9 cellular contexts compared by ENCODE assay signal in genomic region chr4:169618986-169619385, GRCh38. TPM values are rescaled to one million over a fixed set of nuclear protein-coding genes. Genes with fewer than 3 reads are reported as not detected.
DNase-seq lines count a peak whose midpoint lies in the region; ATAC-seq and TF ChIP-seq lines count a peak whose summit lies in the region.
"Had no signal": no experiment of that assay in that cellular context is flagged by ENCODE, and none has a peak within 500 bp of the region (broad histone marks: within the 10 kb centered on the region; RNA-seq: fewer than 3 reads in every experiment).

No MANE protein-coding gene starts in this region.

- no peaks in the 10 kb centered on the region for H3K36me3 ChIP-seq in right atrium auricular region
- peaks cover 0 to 7% (median 0%) of the 10 kb centered on the region in 3 experiments for H3K36me3 ChIP-seq in naive thymus-derived CD4-positive, alpha-beta T cell (ENCODE audit: control insufficient read depth in 2 of 3, insufficient read depth in 3 of 3, low read length in 3 of 3)
- H3K36me3 ChIP-seq in upper lobe of right lung, result no peaks in the 10 kb centered on the region

- H3K4me1 Mint-ChIP-seq in brain, result peaks cover 35% of the 10 kb centered on the region
- peaks cover 21 to 72% (median 56%) of the 10 kb centered on the region in 7 donors for H3K4me1 Mint-ChIP-seq in naive thymus-derived CD4-positive, alpha-beta T cell

- ATAC-seq in naive thymus-derived CD4-positive, alpha-beta T cell, result no peak
- ATAC-seq in upper lobe of right lung, result no peak

- intact Hi-C loops in cardiac septum (cut with DNase I), result loop anchor here (5.0 kb wide), 1 partner anchor 103 kb away; no protein-coding TSS in a partner anchor
- intact Hi-C loops in naive thymus-derived CD4-positive, alpha-beta T cell (cut with micrococcal nuclease), result loop anchor here in 1 of 2 donors (1.0 kb wide), 1 partner anchor 1139 kb away; the partner anchor contains the start of gene DDX60L
- intact Hi-C loops in upper lobe of right lung (cut with DNase I), result no loop called here

- no peaks in the 10 kb centered on the region for H3K9me3 ChIP-seq in right atrium auricular region
- no peaks in the 10 kb centered on the region for H3K9me3 ChIP-seq in naive thymus-derived CD4-positive, alpha-beta T cell (ENCODE audit: control insufficient read depth in 2 of 3, low read length in 3 of 3)
- no peaks in the 10 kb centered on the region for H3K9me3 ChIP-seq in upper lobe of right lung

- H3K9me3 Mint-ChIP-seq in brain, result no peaks in the 10 kb centered on the region
- H3K9me3 Mint-ChIP-seq in naive thymus-derived CD4-positive, alpha-beta T cell, result no peaks in the 10 kb centered on the region

- peak overlapping the region; percentile 24 to 99 (median 99) for H3K27ac Mint-ChIP-seq in brain
- H3K27ac Mint-ChIP-seq in naive thymus-derived CD4-positive, alpha-beta T cell, result peak overlapping the region; percentile 88 to 99 (median 98)

- H3K27ac ChIP-seq in right atrium auricular region, result peak overlapping the region; percentile 93 to 96
- peak overlapping the region; percentile 96 for H3K27ac ChIP-seq in naive thymus-derived CD4-positive, alpha-beta T cell (ENCODE audit: low read depth, low read length)
- H3K27ac ChIP-seq in upper lobe of right lung, result peak overlapping the region; percentile 93

- H3K4me3 Mint-ChIP-seq in brain, result peak overlapping the region; percentile 94 to 99 (median 97)
- H3K4me3 Mint-ChIP-seq in naive thymus-derived CD4-positive, alpha-beta T cell, result peak overlapping the region; percentile 89 to 99 (median 98)

- DNase-seq in right atrium auricular region (ENCODE audit: low spot score), result no peak
- DNase-seq in cardiac septum (ENCODE audit: low spot score), result no peak
- no peak for DNase-seq in naive thymus-derived CD4-positive, alpha-beta T cell
- DNase-seq in upper lobe of right lung, result no peak
- no peak for DNase-seq in NCI-H1694 (lab: John Stamatoyannopoulos, UW)
- no peak for DNase-seq in activated effector memory CD4-positive, alpha-beta T cell treated with anti-CD3 and anti-CD28 coated beads, Interleukin-2, amount 50 U/mL, for 16 hours
- no peak for DNase-seq in SIG-M5 treated with dmso at 0.1 percent for 504 hours (lab: John Stamatoyannopoulos, UW; ENCODE audit: unreplicated experiment)
- DNase-seq: NCI-H524 treated with DMSO at 0.1 percent for 48 hours had no signal

- peaks cover 11% of the 10 kb centered on the region for H3K27me3 Mint-ChIP-seq in brain
- H3K27me3 Mint-ChIP-seq in naive thymus-derived CD4-positive, alpha-beta T cell, result no peaks in the 10 kb centered on the region

- CTCF ChIA-PET in naive thymus-derived CD4-positive, alpha-beta T cell (lab: Charles Lee), result no interaction called here

- H3K4me3 ChIP-seq in right atrium auricular region (peak overlapping the region in 1 of 2 donors; percentile 66), upper lobe of right lung (no peak overlapping the region)
- H3K4me3 ChIP-seq in naive thymus-derived CD4-positive, alpha-beta T cell (ENCODE audit: low read length), result peak overlapping the region; percentile 8

- TF ChIP-seq CTCF in right atrium auricular region (IDR thresholded peaks at IDR 0.05) (no peak), brain (conservative IDR thresholded peaks at IDR 0.05) (no peak), upper lobe of right lung (IDR thresholded peaks at IDR 0.05) (no peak)

- no peaks in the 10 kb centered on the region for H3K36me3 Mint-ChIP-seq in brain
- peaks cover 0 to 4% (median 0%) of the 10 kb centered on the region in 5 donors for H3K36me3 Mint-ChIP-seq in naive thymus-derived CD4-positive, alpha-beta T cell

- H3K27me3 ChIP-seq in right atrium auricular region, result no peaks in the 10 kb centered on the region
- no peaks in the 10 kb centered on the region for H3K27me3 ChIP-seq in naive thymus-derived CD4-positive, alpha-beta T cell (ENCODE audit: control insufficient read depth in 2 of 2, insufficient read depth in 2 of 2, low read length in 2 of 2)
- H3K27me3 ChIP-seq in upper lobe of right lung, result no peaks in the 10 kb centered on the region

- POLR2A ChIA-PET in naive thymus-derived CD4-positive, alpha-beta T cell (lab: Charles Lee), result interaction anchor here (0.9 to 3.4 kb wide), 3 partner anchors 7 to 41 kb away, joined by 3 to 16 read pairs (median 15); partner anchors contain the start of gene NEK1

- H3K4me1 ChIP-seq in right atrium auricular region (peaks cover 0 to 21% of the 10 kb centered on the region in 2 donors), upper lobe of right lung (peaks cover 18% of the 10 kb centered on the region)
- H3K4me1 ChIP-seq in naive thymus-derived CD4-positive, alpha-beta T cell (ENCODE audit: control insufficient read depth in 2 of 2, insufficient read depth in 2 of 2, low read length in 2 of 2), result peaks cover 26 to 32% of the 10 kb centered on the region in 2 donors

RNA-seq across cellular contexts. Expression of gene CLCN3, which starts 1.4 kb away (rescaled TPM):
- total RNA-seq in right atrium auricular region (10 to 100 TPM; 32.9 to 58.4 TPM), cardiac septum (61.4 TPM), upper lobe of right lung (39.2 TPM)
- polyA plus RNA-seq in brain (ENCODE audit: insufficient read depth, low read depth, low replicate concordance), result 18.6 TPM
- 10 to 100 TPM; 15.5 to 35.0 (median 29.3) TPM for total RNA-seq in naive thymus-derived CD4-positive, alpha-beta T cell
- polyA plus RNA-seq in naive thymus-derived CD4-positive, alpha-beta T cell, result 10 to 100 TPM in 1 of 2 donors, 1 to 10 TPM in 1; 7.6 to 17.7 TPM

RNA-seq across cellular contexts. Expression of gene NEK1, which starts 6.6 kb away (rescaled TPM):
- total RNA-seq in right atrium auricular region (1 to 10 TPM; 7.2 to 9.3 TPM), cardiac septum (17.3 TPM), upper lobe of right lung (13.5 TPM)
- 1.5 TPM for polyA plus RNA-seq in brain (ENCODE audit: insufficient read depth, low read depth, low replicate concordance)
- total RNA-seq in naive thymus-derived CD4-positive, alpha-beta T cell, result 10 to 100 TPM; 13.7 to 21.0 (median 17.4) TPM
- polyA plus RNA-seq in naive thymus-derived CD4-positive, alpha-beta T cell, result 10 to 100 TPM in 1 of 2 donors, 1 to 10 TPM in 1; 7.8 to 11.9 TPM
